In genomic region chr14:67674139-67674479, GRCh38 we compare ENCODE assay signal across 8 cellular contexts. TPM values are rescaled to one million over a fixed set of nuclear protein-coding genes. Genes with fewer than 3 reads are reported as not detected.
DNase-seq lines count a peak whose midpoint lies in the region; TF ChIP-seq lines count a peak whose summit lies in the region.

No MANE protein-coding gene starts in this region.

- in situ Hi-C loops in G401 (cut with HindIII; ENCODE audit: low sequenced_read_pairs): no loop called here

- peaks cover 43% of the 10 kb centered on the region for H3K4me1 Mint-ChIP-seq in activated naive CD8-positive, alpha-beta T cell (ENCODE audit: low read depth)

- H3K27me3 ChIP-seq in H7 (ENCODE audit: control insufficient read depth, insufficient read depth, low read length) (no peaks in the 10 kb centered on the region), SJCRH30 (no peaks in the 10 kb centered on the region)

- DNase-seq in G401 (ENCODE audit: low spot score): peak; percentile 71
- peak; percentile 91 for DNase-seq in H7
- peak; percentile 78 to 82 for DNase-seq in SJCRH30
- peak; percentile 29 to 88 (median 72) for DNase-seq in head of caudate nucleus
- peak; percentile 71 for DNase-seq in occipital lobe (lab: John Stamatoyannopoulos, UW)

- H3K9me3 ChIP-seq in SJCRH30 (replicated peaks): no peaks in the 10 kb centered on the region

- H3K27me3 Mint-ChIP-seq in activated naive CD8-positive, alpha-beta T cell: no peaks in the 10 kb centered on the region

- H3K4me1 ChIP-seq in SJCRH30 (no peaks in the 10 kb centered on the region; the same call in 1 of the 2 replicates), urinary bladder (ENCODE audit: insufficient read depth) (no peaks in the 10 kb centered on the region)

- H3K4me3 Mint-ChIP-seq in activated naive CD8-positive, alpha-beta T cell: peak overlapping the region; percentile 94

- H3K27ac Mint-ChIP-seq in activated naive CD8-positive, alpha-beta T cell: peak overlapping the region; percentile 87

- H3K36me3 Mint-ChIP-seq in activated naive CD8-positive, alpha-beta T cell: no peaks in the 10 kb centered on the region

- no peaks in the 10 kb centered on the region for H3K9me3 Mint-ChIP-seq in activated naive CD8-positive, alpha-beta T cell (ENCODE audit: low read depth)

- 0 out of 2 replicates have a peak, but pooled peaks have one; percentile 8 for TF ChIP-seq CTCF in LNCAP (IDR thresholded peaks at IDR 0.05)

- H3K36me3 ChIP-seq in H7 (replicated peaks; ENCODE audit: control insufficient read depth, insufficient read depth, low read length): peaks cover 9% of the 10 kb centered on the region
- H3K36me3 ChIP-seq in SJCRH30: peaks cover 18% of the 10 kb centered on the region; the same call in 1 of the 2 replicates
- no peaks in the 10 kb centered on the region for H3K36me3 ChIP-seq in urinary bladder (ENCODE audit: insufficient read depth)

- H3K27ac ChIP-seq in SJCRH30: peak overlapping the region; percentile 94
- H3K27ac ChIP-seq in urinary bladder (ENCODE audit: low read depth): peak overlapping the region; percentile 98

- intact Hi-C loops in head of caudate nucleus (cut with DNase I): no loop called here

- under 1% methylated on average over 25 of the region's 25 CpGs for WGBS in urinary bladder

- H3K4me3 ChIP-seq in H7 (ENCODE audit: insufficient read depth, low read depth, low read length): peak overlapping the region; percentile 95
- H3K4me3 ChIP-seq in SJCRH30: peak overlapping the region; percentile 81
- H3K4me3 ChIP-seq in urinary bladder (ENCODE audit: low read depth, low read length): peak overlapping the region; percentile 93

RNA-seq across cellular contexts. Expression of gene VTI1B, which starts 0.3 kb away (rescaled TPM):
- total RNA-seq in G401 (2014; rRNA removed; shearing (Covaris generic)): 43.1 and 79.8 TPM in 2 replicates
- 61.2 and 65.3 TPM in 2 replicates for total RNA-seq in H7 (2014; rRNA removed; shearing (Covaris generic))
- 34.7 and 35.3 TPM in 2 replicates for total RNA-seq in SJCRH30 (2014; rRNA removed; shearing (Covaris generic))
- 42.3 TPM for total RNA-seq in occipital lobe
- total RNA-seq in urinary bladder: 39.2 TPM
- polyA plus RNA-seq in urinary bladder: 79.1 TPM

RNA-seq across cellular contexts. Expression of gene RDH11, which starts 21.5 kb away (rescaled TPM):
- total RNA-seq in G401 (2014; rRNA removed; shearing (Covaris generic)): 71.6 and 97.4 TPM in 2 replicates
- total RNA-seq in H7 (2014; rRNA removed; shearing (Covaris generic)): 116 and 123 TPM in 2 replicates
- 71.9 and 77.0 TPM in 2 replicates for total RNA-seq in SJCRH30 (2014; rRNA removed; shearing (Covaris generic))
- total RNA-seq in occipital lobe: 128 TPM
- total RNA-seq in urinary bladder: 72.1 TPM
- polyA plus RNA-seq in urinary bladder: 63.8 TPM

RNA-seq across cellular contexts. Expression of gene RDH12, which starts 27.6 kb away (rescaled TPM):
- 0.43 TPM in 1 of 2 replicates, not detected in the other for total RNA-seq in G401 (2014; rRNA removed; shearing (Covaris generic))
- 0.48 and 1.1 TPM in 2 replicates for total RNA-seq in H7 (2014; rRNA removed; shearing (Covaris generic))
- total RNA-seq in SJCRH30 (2014; rRNA removed; shearing (Covaris generic)): not detected in 2 replicates
- 0.31 TPM for total RNA-seq in occipital lobe
- not detected for total RNA-seq in urinary bladder
- polyA plus RNA-seq in urinary bladder: 0.04 TPM

RNA-seq across cellular contexts. Expression of gene ARG2, which starts 54.4 kb away (rescaled TPM):
- 82.0 and 91.5 TPM in 2 replicates for total RNA-seq in G401 (2014; rRNA removed; shearing (Covaris generic))
- 32.1 and 40.9 TPM in 2 replicates for total RNA-seq in H7 (2014; rRNA removed; shearing (Covaris generic))
- total RNA-seq in SJCRH30 (2014; rRNA removed; shearing (Covaris generic)): 8.6 and 9.7 TPM in 2 replicates
- total RNA-seq in occipital lobe (49.0 TPM), urinary bladder (2.1 TPM)
- polyA plus RNA-seq in urinary bladder: 4.7 TPM

Comparison
In these comparisons a context has a peak if more than half of its experiments do, and no peak if none do; other contexts are left out.
1. Peak in every context shown above with its lines: DNase-seq, H3K4me3 ChIP-seq and H3K27ac ChIP-seq.